2 cellular contexts compared by ENCODE assay signal in genomic region chr19:5942991-5943390, GRCh38.
TF ChIP-seq lines count a peak whose summit lies in the region.

No MANE protein-coding gene starts in this region.

TF ChIP-seq in GM23338, 12 proteins besides CTCF, POLR2A, EP300 and RAD21:
- TF ChIP-seq ETS1 (IDR thresholded peaks at IDR 0.05) (no peak), EZH2phosphoT487 (IDR thresholded peaks at IDR 0.05; ENCODE audit: unreplicated experiment) (no peak), EZH2 (IDR thresholded peaks at IDR 0.05; ENCODE audit: low read depth, unreplicated experiment) (no peak), ZNF331 (CRISPR knock-in tag; IDR thresholded peaks at IDR 0.05; ENCODE audit: low read depth) (no peak), NANOG (IDR thresholded peaks at IDR 0.05; ENCODE audit: borderline replicate concordance) (no peak), ZNF462 (CRISPR knock-in tag; IDR thresholded peaks at IDR 0.05) (no peak), STAT1 (IDR thresholded peaks at IDR 0.05; ENCODE audit: unreplicated experiment) (no peak), REST (IDR thresholded peaks at IDR 0.05; ENCODE audit: unreplicated experiment) (no peak), CREB1 (CRISPR knock-in tag; IDR thresholded peaks at IDR 0.05; ENCODE audit: low read depth) (no peak), JUNB (IDR thresholded peaks at IDR 0.05; ENCODE audit: unreplicated experiment) (no peak)

TF ChIP-seq in WTC11, 78 proteins besides CTCF, POLR2A, EP300 and RAD21 (continued from another document):
- TF ChIP-seq NFE2L1 (CRISPR knock-in tag; IDR thresholded peaks at IDR 0.05), result no peak
- no peak for TF ChIP-seq USF1 (CRISPR knock-in tag; IDR thresholded peaks at IDR 0.05)
- no peak for TF ChIP-seq CBFB (CRISPR knock-in tag; IDR thresholded peaks at IDR 0.05; ENCODE audit: low read depth)
- no peak for TF ChIP-seq NR1H2 (CRISPR knock-in tag; IDR thresholded peaks at IDR 0.05)
- TF ChIP-seq ZNF138 (CRISPR knock-in tag; conservative IDR thresholded peaks at IDR 0.05), result no peak
- no peak for TF ChIP-seq RORB (CRISPR knock-in tag; IDR thresholded peaks at IDR 0.05)
- TF ChIP-seq FOXP1 (CRISPR knock-in tag; IDR thresholded peaks at IDR 0.05; ENCODE audit: borderline replicate concordance), result no peak
- TF ChIP-seq ATF1 (CRISPR knock-in tag; IDR thresholded peaks at IDR 0.05), result no peak
- TF ChIP-seq, protein P1, sequence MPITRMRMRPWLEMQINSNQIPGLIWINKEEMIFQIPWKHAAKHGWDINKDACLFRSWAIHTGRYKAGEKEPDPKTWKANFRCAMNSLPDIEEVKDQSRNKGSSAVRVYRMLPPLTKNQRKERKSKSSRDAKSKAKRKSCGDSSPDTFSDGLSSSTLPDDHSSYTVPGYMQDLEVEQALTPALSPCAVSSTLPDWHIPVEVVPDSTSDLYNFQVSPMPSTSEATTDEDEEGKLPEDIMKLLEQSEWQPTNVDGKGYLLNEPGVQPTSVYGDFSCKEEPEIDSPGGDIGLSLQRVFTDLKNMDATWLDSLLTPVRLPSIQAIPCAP (CRISPR knock-in tag; IDR thresholded peaks at IDR 0.05), result no peak
- TF ChIP-seq, protein P2, sequence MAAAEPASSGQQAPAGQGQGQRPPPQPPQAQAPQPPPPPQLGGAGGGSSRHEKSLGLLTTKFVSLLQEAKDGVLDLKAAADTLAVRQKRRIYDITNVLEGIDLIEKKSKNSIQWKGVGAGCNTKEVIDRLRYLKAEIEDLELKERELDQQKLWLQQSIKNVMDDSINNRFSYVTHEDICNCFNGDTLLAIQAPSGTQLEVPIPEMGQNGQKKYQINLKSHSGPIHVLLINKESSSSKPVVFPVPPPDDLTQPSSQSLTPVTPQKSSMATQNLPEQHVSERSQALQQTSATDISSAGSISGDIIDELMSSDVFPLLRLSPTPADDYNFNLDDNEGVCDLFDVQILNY (CRISPR knock-in tag; IDR thresholded peaks at IDR 0.05), result no peak
- TF ChIP-seq, protein P3, sequence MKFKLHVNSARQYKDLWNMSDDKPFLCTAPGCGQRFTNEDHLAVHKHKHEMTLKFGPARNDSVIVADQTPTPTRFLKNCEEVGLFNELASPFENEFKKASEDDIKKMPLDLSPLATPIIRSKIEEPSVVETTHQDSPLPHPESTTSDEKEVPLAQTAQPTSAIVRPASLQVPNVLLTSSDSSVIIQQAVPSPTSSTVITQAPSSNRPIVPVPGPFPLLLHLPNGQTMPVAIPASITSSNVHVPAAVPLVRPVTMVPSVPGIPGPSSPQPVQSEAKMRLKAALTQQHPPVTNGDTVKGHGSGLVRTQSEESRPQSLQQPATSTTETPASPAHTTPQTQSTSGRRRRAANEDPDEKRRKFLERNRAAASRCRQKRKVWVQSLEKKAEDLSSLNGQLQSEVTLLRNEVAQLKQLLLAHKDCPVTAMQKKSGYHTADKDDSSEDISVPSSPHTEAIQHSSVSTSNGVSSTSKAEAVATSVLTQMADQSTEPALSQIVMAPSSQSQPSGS (CRISPR knock-in tag; IDR thresholded peaks at IDR 0.05; ENCODE audit: borderline replicate concordance, low read depth), result no peak
- no peak for TF ChIP-seq ZNF121 (CRISPR knock-in tag; IDR thresholded peaks at IDR 0.05)
